In genomic region chr1:111196213-111196612, GRCh38 we compare ENCODE assay signal across 21 cellular contexts. TPM values are rescaled to one million over a fixed set of nuclear protein-coding genes. Genes with fewer than 3 reads are reported as not detected.
DNase-seq lines count a peak whose midpoint lies in the region; ATAC-seq and TF ChIP-seq lines count a peak whose summit lies in the region.
"Had no signal": no experiment of that assay in that cellular context is flagged by ENCODE, and none has a peak within 500 bp of the region (broad histone marks: within the 10 kb centered on the region; RNA-seq: fewer than 3 reads in every experiment).

No MANE protein-coding gene starts in this region.

- POLR2A ChIA-PET in activated CD4-positive, alpha-beta memory T cell treated with anti-CD3 and anti-CD28 coated beads for 36 hours (lab: Charles Lee), result interaction anchor here (0.9 to 13.7 kb wide), 3 partner anchors 8 to 22 kb away, joined by 4 to 256 read pairs (median 6); no protein-coding TSS in a partner anchor

- no peak for TF ChIP-seq CTCF in type B pancreatic cell (conservative IDR thresholded peaks at IDR 0.05)
- no peak for TF ChIP-seq CTCF in Peyer's patch (IDR thresholded peaks at IDR 0.05)

- no peak for TF ChIP-seq POLR2A in Peyer's patch (IDR thresholded peaks at IDR 0.05)

- no peaks in the 10 kb centered on the region for H3K9me3 ChIP-seq in Peyer's patch
- H3K9me3 ChIP-seq: MG63 had no signal

- H3K4me1 ChIP-seq in Peyer's patch, result peaks cover 6 to 60% (median 30%) of the 10 kb centered on the region in 4 donors

- no peak for ATAC-seq in activated T-cell treated with anti-CD3 and anti-CD28 coated beads, Interleukin-2, amount 50 U/mL, for 72 hours (replicated peaks in 1 of 2)
- no peak for ATAC-seq in HG03045 (IDR thresholded peaks at IDR 0.05; ENCODE audit: unreplicated experiment)

- peaks cover 83% of the 10 kb centered on the region for H3K4me1 Mint-ChIP-seq in activated T-cell treated with anti-CD3 and anti-CD28 coated beads, Interleukin-2, amount 50 U/mL, for 72 hours (ENCODE audit: low read depth)
- peaks cover 70% of the 10 kb centered on the region for H3K4me1 Mint-ChIP-seq in activated CD4-positive, alpha-beta memory T cell treated with anti-CD3 and anti-CD28 coated beads for 36 hours (ENCODE audit: low read depth)
- peaks cover 28% of the 10 kb centered on the region for H3K4me1 Mint-ChIP-seq in type B pancreatic cell (ENCODE audit: unreplicated experiment)

- H3K27me3 Mint-ChIP-seq in activated T-cell treated with anti-CD3 and anti-CD28 coated beads, Interleukin-2, amount 50 U/mL, for 72 hours (ENCODE audit: low read depth), result no peaks in the 10 kb centered on the region
- no peaks in the 10 kb centered on the region for H3K27me3 Mint-ChIP-seq in activated CD4-positive, alpha-beta memory T cell treated with anti-CD3 and anti-CD28 coated beads for 36 hours
- H3K27me3 Mint-ChIP-seq in type B pancreatic cell, result no peaks in the 10 kb centered on the region

- H3K36me3 Mint-ChIP-seq in activated T-cell treated with anti-CD3 and anti-CD28 coated beads, Interleukin-2, amount 50 U/mL, for 72 hours (ENCODE audit: insufficient read depth in 2 of 2), result peaks cover 42 to 71% of the 10 kb centered on the region in 2 donors
- peaks cover 91% of the 10 kb centered on the region for H3K36me3 Mint-ChIP-seq in activated CD4-positive, alpha-beta memory T cell treated with anti-CD3 and anti-CD28 coated beads for 36 hours
- H3K36me3 Mint-ChIP-seq in type B pancreatic cell, result peaks cover 6% of the 10 kb centered on the region

- peak overlapping the region in 2 of 4 donors; percentile 93 to 99 for H3K27ac ChIP-seq in Peyer's patch

- peaks cover 0 to 45% (median 0%) of the 10 kb centered on the region in 3 donors for H3K36me3 ChIP-seq in Peyer's patch
- H3K36me3 ChIP-seq: MG63 had no signal

- H3K9me3 Mint-ChIP-seq in activated T-cell treated with anti-CD3 and anti-CD28 coated beads, Interleukin-2, amount 50 U/mL, for 72 hours, result no peaks in the 10 kb centered on the region
- no peaks in the 10 kb centered on the region for H3K9me3 Mint-ChIP-seq in activated CD4-positive, alpha-beta memory T cell treated with anti-CD3 and anti-CD28 coated beads for 36 hours
- H3K9me3 Mint-ChIP-seq in type B pancreatic cell, result no peaks in the 10 kb centered on the region
- H3K9me3 Mint-ChIP-seq: endodermal cell, neural crest cell had no signal

- H3K27me3 ChIP-seq in Peyer's patch, result no peaks in the 10 kb centered on the region
- H3K27me3 ChIP-seq: MG63 had no signal

- peak overlapping the region in 2 of 4 donors; percentile 39 to 81 for H3K4me3 ChIP-seq in Peyer's patch
- H3K4me3 ChIP-seq: MG63 had no signal

- CTCF ChIA-PET in activated CD4-positive, alpha-beta memory T cell treated with anti-CD3 and anti-CD28 coated beads for 36 hours (lab: Charles Lee), result interaction anchor here (0.9 to 4.6 kb wide), 7 partner anchors 13 to 250 kb away, joined by 3 to 47 read pairs (median 4); no protein-coding TSS in a partner anchor

- peak overlapping the region; percentile 93 to 98 for H3K4me3 Mint-ChIP-seq in activated T-cell treated with anti-CD3 and anti-CD28 coated beads, Interleukin-2, amount 50 U/mL, for 72 hours
- H3K4me3 Mint-ChIP-seq in activated CD4-positive, alpha-beta memory T cell treated with anti-CD3 and anti-CD28 coated beads for 36 hours, result peak overlapping the region; percentile 92
- no peak overlapping the region for H3K4me3 Mint-ChIP-seq in type B pancreatic cell
- H3K4me3 Mint-ChIP-seq: endodermal cell, neural crest cell had no signal

- no peak for DNase-seq in activated T-cell treated with anti-CD3 and anti-CD28 coated beads, Interleukin-2, amount 50 U/mL, for 72 hours
- DNase-seq in activated T-cell treated with anti-CD3 and anti-CD28 coated beads for 4 hours (no peak), islet precursor cell (peak; percentile 35), type B pancreatic cell (ENCODE audit: extremely low spot score, unreplicated experiment) (no peak), HuH-7 (ENCODE audit: low spot score) (no peak), Peyer's patch (no peak)
- no peak for DNase-seq in activated CD4-positive, alpha-beta memory T cell treated with anti-CD3 and anti-CD28 coated beads for 36 hours
- DNase-seq: activated CD4-positive, CD25-positive, alpha-beta regulatory T cell; anterior cingulate cortex; COR-L47; EL; endodermal cell; head of caudate nucleus; mammary epithelial cell; MG63; NCI-H1930; NCI-H510A treated with DMSO at 0.1 percent for 48 hours; Right ventricle myocardium superior; stimulated activated naive CD4-positive, alpha-beta T cell had no signal

- peak overlapping the region; percentile 99 for H3K27ac Mint-ChIP-seq in activated T-cell treated with anti-CD3 and anti-CD28 coated beads, Interleukin-2, amount 50 U/mL, for 72 hours
- H3K27ac Mint-ChIP-seq in activated CD4-positive, alpha-beta memory T cell treated with anti-CD3 and anti-CD28 coated beads for 36 hours, result peak overlapping the region; percentile 97
- H3K27ac Mint-ChIP-seq in type B pancreatic cell, result peak overlapping the region; percentile 21
- H3K27ac Mint-ChIP-seq: endodermal cell had no signal

- intact Hi-C loops in activated CD4-positive, alpha-beta memory T cell treated with anti-CD3 and anti-CD28 coated beads for 36 hours (cut with micrococcal nuclease), result no loop called here

RNA-seq across cellular contexts. Expression of gene DENND2D, which starts 4.2 kb away (rescaled TPM):
- total RNA-seq in activated T-cell treated with anti-CD3 and anti-CD28 coated beads, Interleukin-2, amount 50 U/mL, for 72 hours, result 100 to 1,000 TPM; 134 to 165 TPM
- 100 to 1,000 TPM; 156 to 157 TPM for total RNA-seq in activated CD4-positive, alpha-beta memory T cell treated with anti-CD3 and anti-CD28 coated beads for 36 hours
- total RNA-seq in type B pancreatic cell (ENCODE audit: low replicate concordance) (6.3 and 12.7 TPM in 2 replicates), Peyer's patch (100 to 1,000 TPM in 1 of 4 donors, 10 to 100 TPM in 3; 71.3 to 220 (median 86.5) TPM)
- total RNA-seq: neural crest cell had no signal

RNA-seq across cellular contexts. Expression of gene CHI3L2, which starts 31.3 kb away (rescaled TPM):
- total RNA-seq in activated T-cell treated with anti-CD3 and anti-CD28 coated beads, Interleukin-2, amount 50 U/mL, for 72 hours, result 10 to 100 TPM in 1 of 2 donors, 1 to 10 TPM in 1; 9.0 to 10.6 TPM
- 1 to 10 TPM; 2.2 to 2.8 TPM for total RNA-seq in activated CD4-positive, alpha-beta memory T cell treated with anti-CD3 and anti-CD28 coated beads for 36 hours
- total RNA-seq in type B pancreatic cell (ENCODE audit: low replicate concordance) (0.72 and 3.4 TPM in 2 replicates), Peyer's patch (10 to 100 TPM in 1 of 4 donors, 1 to 10 TPM in 1, under 1 TPM in 1, not detected in 1; 0.67 to 14.0 (median 3.3) TPM)
- total RNA-seq: endodermal cell, neural crest cell had no signal

RNA-seq across cellular contexts. Expression of gene CEPT1, which starts 56.2 kb away (rescaled TPM):
- 10 to 100 TPM; 44.5 to 50.4 TPM for total RNA-seq in activated T-cell treated with anti-CD3 and anti-CD28 coated beads, Interleukin-2, amount 50 U/mL, for 72 hours
- total RNA-seq in activated CD4-positive, alpha-beta memory T cell treated with anti-CD3 and anti-CD28 coated beads for 36 hours, result 10 to 100 TPM; 23.9 to 28.8 TPM
- total RNA-seq in type B pancreatic cell (ENCODE audit: low replicate concordance) (41.0 and 45.1 TPM in 2 replicates), Peyer's patch (10 to 100 TPM; 38.7 to 56.9 (median 43.8) TPM)

RNA-seq across cellular contexts. Expression of gene DRAM2, which starts 56.3 kb away (rescaled TPM):
- total RNA-seq in activated T-cell treated with anti-CD3 and anti-CD28 coated beads, Interleukin-2, amount 50 U/mL, for 72 hours, result 10 to 100 TPM; 73.3 to 89.4 TPM
- 10 to 100 TPM; 30.1 to 30.5 TPM for total RNA-seq in activated CD4-positive, alpha-beta memory T cell treated with anti-CD3 and anti-CD28 coated beads for 36 hours
- 42.6 and 61.3 TPM in 2 replicates for total RNA-seq in type B pancreatic cell (ENCODE audit: low replicate concordance)
- total RNA-seq in Peyer's patch, result 10 to 100 TPM; 28.9 to 64.2 (median 48.5) TPM

Comparison
In these comparisons a context has a peak if more than half of its experiments do, and no peak if none do; other contexts are left out.
1. H3K27ac Mint-ChIP-seq: peak in every context shown above with its lines; median percentile 99 in activated T-cell treated with anti-CD3 and anti-CD28 coated beads, Interleukin-2, amount 50 U/mL, for 72 hours; 97 in activated CD4-positive, alpha-beta memory T cell treated with anti-CD3 and anti-CD28 coated beads for 36 hours; 21 in type B pancreatic cell.